Comparison of ENCODE assay signal across 1 cellular context in the genomic region with DNA sequence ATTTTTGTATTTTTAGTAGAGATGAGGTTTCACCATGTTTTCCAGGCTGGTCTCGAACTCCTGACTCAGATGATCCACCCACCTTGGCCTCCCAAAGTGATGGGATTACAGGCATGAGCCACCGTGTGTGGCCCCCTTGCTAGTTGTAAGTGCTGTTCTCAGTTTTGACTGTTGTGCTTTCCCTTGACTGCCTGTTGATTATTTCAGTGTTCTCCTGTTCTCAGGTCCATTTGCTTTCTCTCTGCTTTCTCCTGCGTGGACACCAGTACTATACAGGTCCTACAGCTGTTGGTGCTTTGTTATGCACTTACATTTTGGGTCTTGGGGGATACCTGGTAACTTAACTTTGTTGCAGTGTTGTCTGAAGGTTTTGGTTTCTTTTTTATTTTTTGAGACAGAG.
TF ChIP-seq lines count a peak whose summit lies in the region.

No MANE protein-coding gene starts in this region.

TF ChIP-seq in HEK293, 187 proteins besides CTCF, POLR2A, EP300 and RAD21 (continued from another document):
- TF ChIP-seq ZBTB10 (tag by site-specific recombination; IDR thresholded peaks at IDR 0.05) = no peak
- TF ChIP-seq ZNF350 (tag by site-specific recombination; IDR thresholded peaks at IDR 0.05) = no peak
